In the genomic region with DNA sequence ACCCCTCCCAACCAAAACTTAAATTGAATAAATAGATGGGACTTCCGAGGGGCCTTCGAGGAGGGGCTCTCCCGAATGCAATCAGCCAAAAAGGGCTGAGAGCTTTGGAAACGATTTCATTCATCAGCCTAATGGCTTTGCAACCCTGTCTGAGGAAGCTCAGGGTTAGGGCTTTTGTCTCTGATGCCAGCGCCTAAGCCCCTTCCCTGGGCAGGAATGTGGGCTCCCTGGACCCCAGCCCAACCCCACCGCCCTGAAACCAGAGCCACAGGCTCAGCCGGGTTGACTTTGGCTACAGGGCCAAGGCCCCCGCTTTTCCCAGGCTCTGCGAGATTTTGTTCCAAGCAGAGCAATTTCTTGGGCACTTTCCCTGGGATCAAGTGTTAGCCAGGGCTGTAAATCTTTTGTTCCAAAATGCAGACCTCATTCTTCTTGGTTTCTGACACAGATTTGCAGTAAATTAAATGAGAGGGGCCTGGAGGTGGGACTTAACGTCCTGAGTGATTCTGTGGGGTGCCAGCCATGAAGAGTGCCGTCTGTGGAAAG, we compare ENCODE assay signal across 1 cellular context.
TF ChIP-seq lines count a peak whose summit lies in the region.

No MANE protein-coding gene starts in this region.

TF ChIP-seq in H1, 55 proteins besides CTCF, POLR2A, EP300 and RAD21:
- no peak for TF ChIP-seq SP2 (IDR thresholded peaks at IDR 0.05; ENCODE audit: low read length)
- no peak for TF ChIP-seq EGR1 (IDR thresholded peaks at IDR 0.05; ENCODE audit: borderline replicate concordance, low read depth, low read length)
